Comparison of ENCODE assay signal across 1 cellular context in genomic region chr15:51625236-51625635, GRCh38.
TF ChIP-seq lines count a peak whose summit lies in the region.

No MANE protein-coding gene starts in this region.

TF ChIP-seq in GM12878, 131 proteins besides CTCF, POLR2A, EP300 and RAD21 (continued from another document and continues in another):
- TF ChIP-seq CEBPZ (IDR thresholded peaks at IDR 0.05; ENCODE audit: low read depth, low read length): no peak
- TF ChIP-seq RCOR1 (conservative IDR thresholded peaks at IDR 0.05; ENCODE audit: low read depth, low read length): no peak
- TF ChIP-seq PRDM15 (CRISPR knock-in tag; IDR thresholded peaks at IDR 0.05): no peak
- TF ChIP-seq NBN (IDR thresholded peaks at IDR 0.05): no peak
- no peak for TF ChIP-seq ZBTB33 (IDR thresholded peaks at IDR 0.05)
- peak; percentile 93 for TF ChIP-seq DPF2 (IDR thresholded peaks at IDR 0.05)
- TF ChIP-seq CEBPB (IDR thresholded peaks at IDR 0.05; ENCODE audit: borderline replicate concordance in 1 of 2, low read depth in 2 of 2, low read length in 2 of 2): no peak
- TF ChIP-seq MYB (IDR thresholded peaks at IDR 0.05; ENCODE audit: borderline replicate concordance, low read depth, low read length): no peak
- TF ChIP-seq RB1 (IDR thresholded peaks at IDR 0.05; ENCODE audit: borderline replicate concordance): no peak
- TF ChIP-seq SMARCA5 (IDR thresholded peaks at IDR 0.05): no peak
- TF ChIP-seq SIX5 (IDR thresholded peaks at IDR 0.05; ENCODE audit: low read depth, low read length, severe bottlenecking): no peak
- peak; percentile 43; the same call in 1 of the 2 replicates for TF ChIP-seq BACH1 (IDR thresholded peaks at IDR 0.05; ENCODE audit: borderline replicate concordance)
- no peak for TF ChIP-seq KLF5 (IDR thresholded peaks at IDR 0.05; ENCODE audit: partially characterized antibody)
- TF ChIP-seq GATAD2B (conservative IDR thresholded peaks at IDR 0.05; ENCODE audit: low read depth): no peak
- TF ChIP-seq RELB (IDR thresholded peaks at IDR 0.05; ENCODE audit: low read depth): peak; percentile 27; the same call in 1 of the 2 replicates
- no peak for TF ChIP-seq NR2C1 (IDR thresholded peaks at IDR 0.05)
- peak; percentile 93 for TF ChIP-seq BCL11A (IDR thresholded peaks at IDR 0.05; ENCODE audit: low read depth, low read length)
- TF ChIP-seq, protein P1, sequence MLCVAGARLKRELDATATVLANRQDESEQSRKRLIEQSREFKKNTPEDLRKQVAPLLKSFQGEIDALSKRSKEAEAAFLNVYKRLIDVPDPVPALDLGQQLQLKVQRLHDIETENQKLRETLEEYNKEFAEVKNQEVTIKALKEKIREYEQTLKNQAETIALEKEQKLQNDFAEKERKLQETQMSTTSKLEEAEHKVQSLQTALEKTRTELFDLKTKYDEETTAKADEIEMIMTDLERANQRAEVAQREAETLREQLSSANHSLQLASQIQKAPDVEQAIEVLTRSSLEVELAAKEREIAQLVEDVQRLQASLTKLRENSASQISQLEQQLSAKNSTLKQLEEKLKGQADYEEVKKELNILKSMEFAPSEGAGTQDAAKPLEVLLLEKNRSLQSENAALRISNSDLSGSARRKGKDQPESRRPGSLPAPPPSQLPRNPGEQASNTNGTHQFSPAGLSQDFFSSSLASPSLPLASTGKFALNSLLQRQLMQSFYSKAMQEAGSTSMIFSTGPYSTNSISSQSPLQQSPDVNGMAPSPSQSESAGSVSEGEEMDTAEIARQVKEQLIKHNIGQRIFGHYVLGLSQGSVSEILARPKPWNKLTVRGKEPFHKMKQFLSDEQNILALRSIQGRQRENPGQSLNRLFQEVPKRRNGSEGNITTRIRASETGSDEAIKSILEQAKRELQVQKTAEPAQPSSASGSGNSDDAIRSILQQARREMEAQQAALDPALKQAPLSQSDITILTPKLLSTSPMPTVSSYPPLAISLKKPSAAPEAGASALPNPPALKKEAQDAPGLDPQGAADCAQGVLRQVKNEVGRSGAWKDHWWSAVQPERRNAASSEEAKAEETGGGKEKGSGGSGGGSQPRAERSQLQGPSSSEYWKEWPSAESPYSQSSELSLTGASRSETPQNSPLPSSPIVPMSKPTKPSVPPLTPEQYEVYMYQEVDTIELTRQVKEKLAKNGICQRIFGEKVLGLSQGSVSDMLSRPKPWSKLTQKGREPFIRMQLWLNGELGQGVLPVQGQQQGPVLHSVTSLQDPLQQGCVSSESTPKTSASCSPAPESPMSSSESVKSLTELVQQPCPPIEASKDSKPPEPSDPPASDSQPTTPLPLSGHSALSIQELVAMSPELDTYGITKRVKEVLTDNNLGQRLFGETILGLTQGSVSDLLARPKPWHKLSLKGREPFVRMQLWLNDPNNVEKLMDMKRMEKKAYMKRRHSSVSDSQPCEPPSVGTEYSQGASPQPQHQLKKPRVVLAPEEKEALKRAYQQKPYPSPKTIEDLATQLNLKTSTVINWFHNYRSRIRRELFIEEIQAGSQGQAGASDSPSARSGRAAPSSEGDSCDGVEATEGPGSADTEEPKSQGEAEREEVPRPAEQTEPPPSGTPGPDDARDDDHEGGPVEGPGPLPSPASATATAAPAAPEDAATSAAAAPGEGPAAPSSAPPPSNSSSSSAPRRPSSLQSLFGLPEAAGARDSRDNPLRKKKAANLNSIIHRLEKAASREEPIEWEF (IDR thresholded peaks at IDR 0.05; ENCODE audit: insufficient replicate concordance, low read depth, low read length): peak; percentile 50
- TF ChIP-seq, protein P2, sequence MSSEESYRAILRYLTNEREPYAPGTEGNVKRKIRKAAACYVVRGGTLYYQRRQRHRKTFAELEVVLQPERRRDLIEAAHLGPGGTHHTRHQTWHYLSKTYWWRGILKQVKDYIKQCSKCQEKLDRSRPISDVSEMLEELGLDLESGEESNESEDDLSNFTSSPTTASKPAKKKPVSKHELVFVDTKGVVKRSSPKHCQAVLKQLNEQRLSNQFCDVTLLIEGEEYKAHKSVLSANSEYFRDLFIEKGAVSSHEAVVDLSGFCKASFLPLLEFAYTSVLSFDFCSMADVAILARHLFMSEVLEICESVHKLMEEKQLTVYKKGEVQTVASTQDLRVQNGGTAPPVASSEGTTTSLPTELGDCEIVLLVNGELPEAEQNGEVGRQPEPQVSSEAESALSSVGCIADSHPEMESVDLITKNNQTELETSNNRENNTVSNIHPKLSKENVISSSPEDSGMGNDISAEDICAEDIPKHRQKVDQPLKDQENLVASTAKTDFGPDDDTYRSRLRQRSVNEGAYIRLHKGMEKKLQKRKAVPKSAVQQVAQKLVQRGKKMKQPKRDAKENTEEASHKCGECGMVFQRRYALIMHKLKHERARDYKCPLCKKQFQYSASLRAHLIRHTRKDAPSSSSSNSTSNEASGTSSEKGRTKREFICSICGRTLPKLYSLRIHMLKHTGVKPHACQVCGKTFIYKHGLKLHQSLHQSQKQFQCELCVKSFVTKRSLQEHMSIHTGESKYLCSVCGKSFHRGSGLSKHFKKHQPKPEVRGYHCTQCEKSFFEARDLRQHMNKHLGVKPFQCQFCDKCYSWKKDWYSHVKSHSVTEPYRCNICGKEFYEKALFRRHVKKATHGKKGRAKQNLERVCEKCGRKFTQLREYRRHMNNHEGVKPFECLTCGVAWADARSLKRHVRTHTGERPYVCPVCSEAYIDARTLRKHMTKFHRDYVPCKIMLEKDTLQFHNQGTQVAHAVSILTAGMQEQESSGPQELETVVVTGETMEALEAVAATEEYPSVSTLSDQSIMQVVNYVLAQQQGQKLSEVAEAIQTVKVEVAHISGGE (CRISPR knock-in tag; IDR thresholded peaks at IDR 0.05): no peak
- TF ChIP-seq FOXM1 (IDR thresholded peaks at IDR 0.05; ENCODE audit: low read depth, low read length): peak; percentile 88; the same call in 1 of the 2 replicates
- peak; percentile 52 for TF ChIP-seq NR2F1 (conservative IDR thresholded peaks at IDR 0.05)
- no peak for TF ChIP-seq TCF3 (IDR thresholded peaks at IDR 0.05; ENCODE audit: borderline replicate concordance, insufficient read depth, low read depth, low read length)
- TF ChIP-seq HSF1 (IDR thresholded peaks at IDR 0.05; ENCODE audit: low read depth, low read length): no peak
- no peak for TF ChIP-seq ZSCAN29 (IDR thresholded peaks at IDR 0.05)
- TF ChIP-seq, protein P3, sequence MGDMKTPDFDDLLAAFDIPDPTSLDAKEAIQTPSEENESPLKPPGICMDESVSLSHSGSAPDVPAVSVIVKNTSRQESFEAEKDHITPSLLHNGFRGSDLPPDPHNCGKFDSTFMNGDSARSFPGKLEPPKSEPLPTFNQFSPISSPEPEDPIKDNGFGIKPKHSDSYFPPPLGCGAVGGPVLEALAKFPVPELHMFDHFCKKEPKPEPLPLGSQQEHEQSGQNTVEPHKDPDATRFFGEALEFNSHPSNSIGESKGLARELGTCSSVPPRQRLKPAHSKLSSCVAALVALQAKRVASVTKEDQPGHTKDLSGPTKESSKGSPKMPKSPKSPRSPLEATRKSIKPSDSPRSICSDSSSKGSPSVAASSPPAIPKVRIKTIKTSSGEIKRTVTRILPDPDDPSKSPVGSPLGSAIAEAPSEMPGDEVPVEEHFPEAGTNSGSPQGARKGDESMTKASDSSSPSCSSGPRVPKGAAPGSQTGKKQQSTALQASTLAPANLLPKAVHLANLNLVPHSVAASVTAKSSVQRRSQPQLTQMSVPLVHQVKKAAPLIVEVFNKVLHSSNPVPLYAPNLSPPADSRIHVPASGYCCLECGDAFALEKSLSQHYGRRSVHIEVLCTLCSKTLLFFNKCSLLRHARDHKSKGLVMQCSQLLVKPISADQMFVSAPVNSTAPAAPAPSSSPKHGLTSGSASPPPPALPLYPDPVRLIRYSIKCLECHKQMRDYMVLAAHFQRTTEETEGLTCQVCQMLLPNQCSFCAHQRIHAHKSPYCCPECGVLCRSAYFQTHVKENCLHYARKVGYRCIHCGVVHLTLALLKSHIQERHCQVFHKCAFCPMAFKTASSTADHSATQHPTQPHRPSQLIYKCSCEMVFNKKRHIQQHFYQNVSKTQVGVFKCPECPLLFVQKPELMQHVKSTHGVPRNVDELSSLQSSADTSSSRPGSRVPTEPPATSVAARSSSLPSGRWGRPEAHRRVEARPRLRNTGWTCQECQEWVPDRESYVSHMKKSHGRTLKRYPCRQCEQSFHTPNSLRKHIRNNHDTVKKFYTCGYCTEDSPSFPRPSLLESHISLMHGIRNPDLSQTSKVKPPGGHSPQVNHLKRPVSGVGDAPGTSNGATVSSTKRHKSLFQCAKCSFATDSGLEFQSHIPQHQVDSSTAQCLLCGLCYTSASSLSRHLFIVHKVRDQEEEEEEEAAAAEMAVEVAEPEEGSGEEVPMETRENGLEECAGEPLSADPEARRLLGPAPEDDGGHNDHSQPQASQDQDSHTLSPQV (IDR thresholded peaks at IDR 0.05): no peak
